8 cellular contexts compared by ENCODE assay signal in genomic region chr20:64069614-64070243, GRCh38. TPM values are rescaled to one million over a fixed set of nuclear protein-coding genes. Genes with fewer than 3 reads are reported as not detected.
DNase-seq lines count a peak whose midpoint lies in the region; ATAC-seq, FAIRE-seq and TF ChIP-seq lines count a peak whose summit lies in the region.

No MANE protein-coding gene starts in this region.

- CTCF ChIA-PET in H1 (lab: Charles Lee; ENCODE audit: partially characterized antibody): interaction anchor here (0.5 to 3.1 kb wide), 15 partner anchors 9 to 275 kb away, joined by 3 to 33 read pairs (median 6); partner anchors contain the start of genes C20orf204, LKAAEAR1, OPRL1 and RGS19

- no peak overlapping the region for H3K56ac ChIP-seq in H1 (replicated peaks; ENCODE audit: insufficient read length, low read depth, low read length)

- no peak overlapping the region for H4K5ac ChIP-seq in H1 (ENCODE audit: insufficient read length, low read depth, low read length)

- no peaks in the 10 kb centered on the region for H3K9me2 ChIP-seq in MM.1S (replicated peaks; ENCODE audit: insufficient read depth, low read length)

- TF ChIP-seq RAD21 in H1 (IDR thresholded peaks at IDR 0.05 in 1 of 2, conservative IDR thresholded peaks at IDR 0.05 in 1 of 2; ENCODE audit: low read depth in 2 of 2, low read length in 2 of 2): peak; percentile 53 to 69

- peak overlapping the region; percentile 81; the same call in 1 of the 2 replicates for H2BK15ac ChIP-seq in H1 (ENCODE audit: low read length)

- H3K27ac ChIP-seq in MM.1S (ENCODE audit: low read length) (no peak overlapping the region), H1 (ENCODE audit: low read depth, low read length) (no peak overlapping the region)

- no peak for TF ChIP-seq POLR2A in H1 (IDR thresholded peaks at IDR 0.05; ENCODE audit: control extremely low read depth in 1 of 2, low read depth in 2 of 2, low read length in 2 of 2)

- no peaks in the 10 kb centered on the region for H3K79me2 ChIP-seq in MM.1S (ENCODE audit: low read length)
- no peaks in the 10 kb centered on the region for H3K79me2 ChIP-seq in H1 (ENCODE audit: control insufficient read depth in 1 of 2, insufficient read depth in 2 of 2, low read length in 2 of 2)

- no peaks in the 10 kb centered on the region for H3K27me3 ChIP-seq in MM.1S (replicated peaks; ENCODE audit: insufficient read depth, low read length)
- H3K27me3 ChIP-seq in H1 (replicated peaks in 1 of 4; ENCODE audit: control insufficient read depth in 3 of 4, extremely low read depth in 1 of 4, insufficient read depth in 3 of 4, low read length in 3 of 4): no peaks in the 10 kb centered on the region

- peak; percentile 35; a peak in 1 of 3 replicates for TF ChIP-seq EP300 in H1 (IDR thresholded peaks at IDR 0.05; ENCODE audit: borderline replicate concordance in 1 of 2, low read depth in 2 of 2, low read length in 2 of 2)

- POLR2A ChIA-PET in H1 (lab: Charles Lee; ENCODE audit: partially characterized antibody): interaction anchor here (1.7 to 1.9 kb wide), 3 partner anchors 14 to 30 kb away, joined by 4 to 6 read pairs (median 5); partner anchors contain the start of gene LKAAEAR1

- H3K14ac ChIP-seq in H1 (ENCODE audit: insufficient read length): no peak overlapping the region

- peaks cover 22% of the 10 kb centered on the region for H3K4me1 ChIP-seq in MM.1S (ENCODE audit: low read length)
- peaks cover 0 to 16% (median 5%) of the 10 kb centered on the region in 4 experiments; a peak in 6 of 7 replicates for H3K4me1 ChIP-seq in H1 (replicated peaks in 1 of 4; ENCODE audit: control insufficient read depth in 3 of 4, insufficient read depth in 4 of 4, low read length in 3 of 4)

- no peak overlapping the region for H3K27ac Mint-ChIP-seq in progenitor cell of endocrine pancreas

- H3K9ac ChIP-seq in MM.1S (ENCODE audit: low read length): no peak overlapping the region
- no peak overlapping the region for H3K9ac ChIP-seq in H1 (replicated peaks in 1 of 4; ENCODE audit: extremely low read depth in 1 of 4, low read depth in 3 of 4, low read length in 3 of 4)

- no peak overlapping the region for H2BK20ac ChIP-seq in H1 (ENCODE audit: low read length)

- ATAC-seq in GM19397 (IDR thresholded peaks at IDR 0.05; ENCODE audit: unreplicated experiment) (no peak), GM21717 (IDR thresholded peaks at IDR 0.05; ENCODE audit: unreplicated experiment) (no peak)

- H3K9me3 Mint-ChIP-seq in progenitor cell of endocrine pancreas (ENCODE audit: low read depth): no peaks in the 10 kb centered on the region

- peak overlapping the region; percentile 47 for H3K4ac ChIP-seq in H1 (replicated peaks; ENCODE audit: insufficient read length, low read depth, low read length)

- peak; percentile 7 for DNase-seq in NCI-H1105 treated with DMSO at 0.1 percent for 48 hours (lab: John Stamatoyannopoulos, UW)
- DNase-seq in NCI-H1105 (lab: John Stamatoyannopoulos, UW): no peak
- peak; percentile 31 for DNase-seq in MM.1S
- peak in 1 of 2 experiments; percentile 89 for DNase-seq in H1 (ENCODE audit: low read depth in 1 of 2, low spot score in 2 of 2)
- DNase-seq in progenitor cell of endocrine pancreas (ENCODE audit: low spot score, unreplicated experiment): peak; percentile 66
- DNase-seq in occipital lobe (lab: John Stamatoyannopoulos, UW): no peak

- H3K4me3 Mint-ChIP-seq in progenitor cell of endocrine pancreas (ENCODE audit: low read depth): no peak overlapping the region

- H3K4me1 Mint-ChIP-seq in progenitor cell of endocrine pancreas (ENCODE audit: low read depth): peaks cover 2% of the 10 kb centered on the region

- H3K79me1 ChIP-seq in H1 (ENCODE audit: low read depth, low read length): 0 out of 2 replicates have a peak, but pooled peaks cover 3% of the 10 kb centered on the region

- H4K20me1 ChIP-seq in MM.1S (ENCODE audit: insufficient read depth, low read length): no peaks in the 10 kb centered on the region
- peaks cover 2 to 14% of the 10 kb centered on the region in 2 experiments for H4K20me1 ChIP-seq in H1 (replicated peaks in 1 of 2; ENCODE audit: control insufficient read depth in 1 of 2, insufficient read depth in 2 of 2, low read length in 2 of 2)

- FAIRE-seq in H1 (lab: Jason Lieb, UNC): no peak

- TF ChIP-seq CTCF in MM.1S (IDR thresholded peaks at IDR 0.05; ENCODE audit: low read length) (peak; percentile 77), H1 (IDR thresholded peaks at IDR 0.05; ENCODE audit: control extremely low read depth in 1 of 3, insufficient read depth in 1 of 3, low read depth in 1 of 3, low read length in 3 of 3) (peak; percentile 84 to 97 (median 94)), progenitor cell of endocrine pancreas (IDR thresholded peaks at IDR 0.05; ENCODE audit: unreplicated experiment) (peak; percentile 89)

- H3K4me3 ChIP-seq in MM.1S (ENCODE audit: low read length) (no peak overlapping the region), H1 (ENCODE audit: extremely low read depth in 1 of 4, insufficient read depth in 2 of 4, low read depth in 3 of 4, low read length in 4 of 4) (no peak overlapping the region)

- no peaks in the 10 kb centered on the region for H3K36me3 ChIP-seq in MM.1S (replicated peaks; ENCODE audit: insufficient read depth, low read length)
- H3K36me3 ChIP-seq in H1 (ENCODE audit: control insufficient read depth in 2 of 4, insufficient read depth in 4 of 4, low read length in 3 of 4): peaks cover 0 to 8% (median 3%) of the 10 kb centered on the region in 4 experiments; a peak in 3 of 8 replicates

- no peak overlapping the region for H3K23ac ChIP-seq in H1 (ENCODE audit: insufficient read length)

- WGBS in H1 (ENCODE audit: extremely low coverage in 1 of 2, insufficient coverage in 1 of 2, insufficient read length in 1 of 2, insufficient replicate concordance in 2 of 2, low coverage in 1 of 2, low lambda C conversion rate in 2 of 2, missing lambda C conversion rate in 1 of 2), 2 experiments: 70% methylated on average over 14 of the region's 14 CpGs; no CpG with 5 or more reads in 1 of the 2 experiments

- H3K27me3 Mint-ChIP-seq in progenitor cell of endocrine pancreas: no peaks in the 10 kb centered on the region

- H2AFZ ChIP-seq in MM.1S (ENCODE audit: low read length): no peak overlapping the region
- no peak overlapping the region for H2AFZ ChIP-seq in H1 (ENCODE audit: low read length)

- no peak overlapping the region for H4K91ac ChIP-seq in H1 (replicated peaks; ENCODE audit: insufficient read length, low read length)

- H3K9me3 ChIP-seq in MM.1S (replicated peaks; ENCODE audit: insufficient read depth, low read length) (no peaks in the 10 kb centered on the region), H1 (ENCODE audit: insufficient read depth in 2 of 2, low read depth in 1 of 2, low read length in 1 of 2) (no peaks in the 10 kb centered on the region)

- H3K23me2 ChIP-seq in H1 (ENCODE audit: low read depth, low read length): no peaks in the 10 kb centered on the region

- peak overlapping the region; percentile 66 for H2BK5ac ChIP-seq in H1 (ENCODE audit: low read depth, low read length)

- H3K4me2 ChIP-seq in MM.1S (ENCODE audit: low read depth, low read length) (no peak overlapping the region), H1 (ENCODE audit: insufficient read depth in 1 of 2, low read depth in 2 of 2, low read length in 2 of 2) (no peak overlapping the region)

- no peak overlapping the region for H2AK5ac ChIP-seq in H1 (ENCODE audit: low read depth, low read length)

- H3F3A ChIP-seq in MM.1S (ENCODE audit: insufficient read depth, low read length): peaks cover 11% of the 10 kb centered on the region

- no peak overlapping the region for H2BK120ac ChIP-seq in H1 (replicated peaks; ENCODE audit: low read depth, low read length)

- H3K18ac ChIP-seq in H1 (ENCODE audit: extremely low read depth, low read length): no peak overlapping the region; the same call in none of the 2 replicates

- H3K36me3 Mint-ChIP-seq in progenitor cell of endocrine pancreas (ENCODE audit: insufficient read depth): no peaks in the 10 kb centered on the region

- peak overlapping the region; percentile 92; the same call in 1 of the 2 replicates for H2BK12ac ChIP-seq in H1 (ENCODE audit: low read depth, low read length)

- peak overlapping the region; percentile 62 for H4K8ac ChIP-seq in H1 (ENCODE audit: extremely low read depth, insufficient read depth, low read length)

RNA-seq across cellular contexts. Expression of gene TCEA2, which starts 6.7 kb away (rescaled TPM):
- 41.4 and 46.3 TPM in 2 replicates for total RNA-seq in H1 (2021; fragmentation: NEBNext Ultra II Directional; extraction: Animal tissue kit (Norgen Biotek cat#: 25700))
- 42.3 and 66.0 TPM in 2 replicates for polyA plus RNA-seq in H1 (2011; rRNA removed)
- polyA plus RNA-seq in H1 (2011; cell fraction: cytosol; rRNA removed): 52.5 TPM
- 118 TPM for polyA plus RNA-seq in H1 (2011; cell fraction: nucleus; rRNA removed)
- polyA plus RNA-seq in H1 (2012, experiment 1 of 2): 34.2 to 60.1 TPM (median 48.8 TPM) in 4 replicates
- polyA plus RNA-seq in H1 (2012, experiment 2 of 2): 35.4 TPM
- 55.3 TPM for polyA plus RNA-seq in H1 (2013, experiment 1 of 2)
- polyA plus RNA-seq in H1 (2013, experiment 2 of 2): 51.7 TPM
- polyA minus RNA-seq in H1 (2011; rRNA and poly(A)+ RNA removed): 9.5 and 12.8 TPM in 2 replicates
- 14.2 TPM for polyA minus RNA-seq in H1 (2011; cell fraction: cytosol; rRNA and poly(A)+ RNA removed)
- polyA minus RNA-seq in H1 (2011; cell fraction: nucleus; rRNA and poly(A)+ RNA removed): 35.6 TPM
- 86.7 and 92.7 TPM in 2 replicates for total RNA-seq in progenitor cell of endocrine pancreas
- total RNA-seq in occipital lobe: 36.0 TPM

RNA-seq across cellular contexts. Expression of gene RGS19, which starts 9.6 kb away (rescaled TPM):
- total RNA-seq in H1 (2021; fragmentation: NEBNext Ultra II Directional; extraction: Animal tissue kit (Norgen Biotek cat#: 25700)): 12.7 and 13.1 TPM in 2 replicates
- polyA plus RNA-seq in H1 (2011; rRNA removed): 16.8 and 21.9 TPM in 2 replicates
- 14.6 TPM for polyA plus RNA-seq in H1 (2011; cell fraction: cytosol; rRNA removed)
- 18.9 TPM for polyA plus RNA-seq in H1 (2011; cell fraction: nucleus; rRNA removed)
- polyA plus RNA-seq in H1 (2012, experiment 1 of 2): 9.5 to 12.1 TPM (median 10.6 TPM) in 4 replicates
- polyA plus RNA-seq in H1 (2012, experiment 2 of 2): 8.8 TPM
- polyA plus RNA-seq in H1 (2013, experiment 1 of 2): 9.0 TPM
- polyA plus RNA-seq in H1 (2013, experiment 2 of 2): 8.9 TPM
- 4.3 and 4.8 TPM in 2 replicates for polyA minus RNA-seq in H1 (2011; rRNA and poly(A)+ RNA removed)
- polyA minus RNA-seq in H1 (2011; cell fraction: cytosol; rRNA and poly(A)+ RNA removed): 8.7 TPM
- 6.3 TPM for polyA minus RNA-seq in H1 (2011; cell fraction: nucleus; rRNA and poly(A)+ RNA removed)
- total RNA-seq in progenitor cell of endocrine pancreas (6.5 and 7.6 TPM in 2 replicates), occipital lobe (10.1 TPM)

RNA-seq across cellular contexts. Expression of gene OPRL1, which starts 10.2 kb away (rescaled TPM):
- total RNA-seq in H1 (2021; fragmentation: NEBNext Ultra II Directional; extraction: Animal tissue kit (Norgen Biotek cat#: 25700)): 0.52 and 0.63 TPM in 2 replicates
- polyA plus RNA-seq in H1 (2011; rRNA removed): 0.98 and 2.0 TPM in 2 replicates
- 1.3 TPM for polyA plus RNA-seq in H1 (2011; cell fraction: cytosol; rRNA removed)
- 2.1 TPM for polyA plus RNA-seq in H1 (2011; cell fraction: nucleus; rRNA removed)
- 0.52 to 1.4 TPM (median 1.1 TPM) in 4 replicates for polyA plus RNA-seq in H1 (2012, experiment 1 of 2)
- 0.81 TPM for polyA plus RNA-seq in H1 (2012, experiment 2 of 2)
- 0.39 TPM for polyA plus RNA-seq in H1 (2013, experiment 1 of 2)
- 0.46 TPM for polyA plus RNA-seq in H1 (2013, experiment 2 of 2)
- polyA minus RNA-seq in H1 (2011; rRNA and poly(A)+ RNA removed): 1.2 and 1.4 TPM in 2 replicates
- 1.4 TPM for polyA minus RNA-seq in H1 (2011; cell fraction: cytosol; rRNA and poly(A)+ RNA removed)
- polyA minus RNA-seq in H1 (2011; cell fraction: nucleus; rRNA and poly(A)+ RNA removed): 0.50 TPM
- 1.5 TPM in 2 replicates for total RNA-seq in progenitor cell of endocrine pancreas
- 14.3 TPM for total RNA-seq in occipital lobe

RNA-seq across cellular contexts. Expression of gene LKAAEAR1, which starts 14.5 kb away (rescaled TPM):
- 0.41 and 0.52 TPM in 2 replicates for total RNA-seq in H1 (2021; fragmentation: NEBNext Ultra II Directional; extraction: Animal tissue kit (Norgen Biotek cat#: 25700))
- 0.53 and 0.91 TPM in 2 replicates for polyA plus RNA-seq in H1 (2011; rRNA removed)
- polyA plus RNA-seq in H1 (2011; cell fraction: cytosol; rRNA removed): 0.65 TPM
- polyA plus RNA-seq in H1 (2011; cell fraction: nucleus; rRNA removed): 0.34 TPM
- 0.24 TPM in 1 of 4 replicates, not detected in the others for polyA plus RNA-seq in H1 (2012, experiment 1 of 2)
- polyA plus RNA-seq in H1 (2012, experiment 2 of 2): not detected
- polyA plus RNA-seq in H1 (2013, experiment 1 of 2): 0.20 TPM
- 0.28 TPM for polyA plus RNA-seq in H1 (2013, experiment 2 of 2)
- polyA minus RNA-seq in H1 (2011; rRNA and poly(A)+ RNA removed): not detected in 2 replicates
- not detected for polyA minus RNA-seq in H1 (2011; cell fraction: cytosol; rRNA and poly(A)+ RNA removed)
- not detected for polyA minus RNA-seq in H1 (2011; cell fraction: nucleus; rRNA and poly(A)+ RNA removed)
- total RNA-seq in progenitor cell of endocrine pancreas: not detected in 2 replicates
- 0.78 TPM for total RNA-seq in occipital lobe

RNA-seq across cellular contexts. Expression of gene SOX18, which starts 20.3 kb away (rescaled TPM):
- total RNA-seq in H1 (2021; fragmentation: NEBNext Ultra II Directional; extraction: Animal tissue kit (Norgen Biotek cat#: 25700)): 0.23 TPM in 1 of 2 replicates, not detected in the other
- polyA plus RNA-seq in H1 (2011; rRNA removed): 0.08 and 0.09 TPM in 2 replicates
- polyA plus RNA-seq in H1 (2011; cell fraction: cytosol; rRNA removed): not detected
- polyA plus RNA-seq in H1 (2011; cell fraction: nucleus; rRNA removed): 0.13 TPM
- 0.14 to 0.16 TPM in 2 of 4 replicates, not detected in the others for polyA plus RNA-seq in H1 (2012, experiment 1 of 2)
- 0.22 TPM for polyA plus RNA-seq in H1 (2012, experiment 2 of 2)
- 0.34 TPM for polyA plus RNA-seq in H1 (2013, experiment 1 of 2)
- polyA plus RNA-seq in H1 (2013, experiment 2 of 2): 0.39 TPM
- not detected in 2 replicates for polyA minus RNA-seq in H1 (2011; rRNA and poly(A)+ RNA removed)
- polyA minus RNA-seq in H1 (2011; cell fraction: cytosol; rRNA and poly(A)+ RNA removed): not detected
- 0.30 TPM for polyA minus RNA-seq in H1 (2011; cell fraction: nucleus; rRNA and poly(A)+ RNA removed)
- not detected in 2 replicates for total RNA-seq in progenitor cell of endocrine pancreas
- 0.31 TPM for total RNA-seq in occipital lobe

Comparison
In these comparisons a context has a peak if more than half of its experiments do, and no peak if none do; other contexts are left out.
1. DNase-seq: peak in NCI-H1105 treated with DMSO at 0.1 percent for 48 hours (single experiment), MM.1S (single experiment) and progenitor cell of endocrine pancreas (single experiment); none in NCI-H1105 (single experiment) and occipital lobe (single experiment).
2. Peak in every context shown above with its lines, with median percentiles within 50 percentile points of each other: CTCF ChIP-seq.